ENCODE assay signal across 15 cellular contexts in the genomic region with DNA sequence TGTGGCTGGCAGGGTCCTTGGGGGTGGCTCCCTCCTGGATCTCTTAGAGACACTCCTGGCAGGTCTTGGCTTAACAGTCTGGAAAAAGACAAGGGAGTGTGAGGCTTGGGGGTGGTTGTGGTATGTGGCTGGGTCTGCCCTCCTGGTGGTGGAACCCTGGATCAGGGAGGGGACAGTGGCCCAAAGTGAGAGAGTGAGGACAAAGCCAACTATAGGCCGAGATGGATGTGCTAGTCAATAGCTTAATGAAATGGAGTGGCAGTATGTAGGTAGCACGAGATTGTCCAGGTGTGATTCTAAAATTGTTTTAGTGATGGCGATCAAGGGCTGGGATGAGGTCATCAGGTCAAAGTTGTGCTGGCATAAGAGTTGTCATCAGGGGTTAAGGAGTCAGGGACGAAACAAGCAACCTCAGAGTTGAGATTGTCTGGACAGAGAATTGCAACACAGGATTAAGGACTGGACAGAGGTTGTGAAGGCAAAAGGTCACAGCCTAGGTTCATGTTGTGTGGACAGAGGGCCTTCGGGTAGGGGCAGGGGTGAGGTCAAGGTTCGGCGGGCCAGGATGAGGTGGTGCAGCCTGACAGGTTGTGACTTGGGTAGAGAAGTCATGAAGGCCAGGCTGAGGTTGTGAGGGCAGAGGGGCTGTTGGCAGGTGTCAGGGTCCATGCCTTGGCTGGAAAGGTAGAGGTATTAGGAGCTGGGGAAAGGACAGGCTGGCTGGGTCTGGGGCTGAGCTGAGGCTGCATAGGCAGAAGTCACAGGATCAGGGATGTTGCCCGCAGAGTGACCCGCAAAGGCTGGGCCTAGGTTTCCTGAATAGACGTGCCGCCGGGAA. TPM values are rescaled to one million over a fixed set of nuclear protein-coding genes. Genes with fewer than 3 reads are reported as not detected.
A peak's percentile ranks its signal among the peaks of the same experiment; 100 is the strongest.
DNase-seq lines count a peak whose midpoint lies in the region; ATAC-seq, FAIRE-seq and TF ChIP-seq lines count a peak whose summit lies in the region.
"Had no signal": no experiment of that assay in that cellular context is flagged by ENCODE, and none has a peak within 500 bp of the region (broad histone marks: within the 10 kb centered on the region; RNA-seq: fewer than 3 reads in every experiment).

No MANE protein-coding gene starts in this region.

- peaks cover 0 to 4% of the 10 kb centered on the region in 2 experiments for H3K27me3 ChIP-seq in endothelial cell of umbilical vein (ENCODE audit: control insufficient read depth in 2 of 2, insufficient read depth in 2 of 2, low read length in 2 of 2)

- no peak overlapping the region for H3K27ac ChIP-seq in endothelial cell of umbilical vein (ENCODE audit: insufficient read depth, low read depth, low read length)
- H3K27ac ChIP-seq: HL-60 had no signal

- H3K27ac Mint-ChIP-seq in activated CD8-positive, alpha-beta memory T cell treated with anti-CD3 and anti-CD28 coated beads, Interleukin-2, amount 10 ng/mL, durations not matched to agents 7 days and 5 days, result no peak overlapping the region
- H3K27ac Mint-ChIP-seq in T-helper 17 cell (peak overlapping the region; percentile 94), osteocyte (ENCODE audit: unreplicated experiment) (no peak overlapping the region)
- peak overlapping the region; percentile 31 for H3K27ac Mint-ChIP-seq in stimulated activated naive B cell treated with anti-CD40 and anti-IgM and Interleukin-4, amounts not matched to agents 10 μg/mL and 1 μg/mL and 100 μg/mL, for 72 hours
- H3K27ac Mint-ChIP-seq: nephron had no signal

- H2AFZ ChIP-seq in endothelial cell of umbilical vein (ENCODE audit: low read depth, low read length), result peak overlapping the region; percentile 85

- dilution Hi-C loops in endothelial cell of umbilical vein (cut with MboI; ENCODE audit: extremely low pct_ligation_motif_present, low sequenced_read_pairs), result no loop called here

- H3K9me3 Mint-ChIP-seq in activated CD8-positive, alpha-beta memory T cell treated with anti-CD3 and anti-CD28 coated beads, Interleukin-2, amount 10 ng/mL, durations not matched to agents 7 days and 5 days (ENCODE audit: low read depth), result no peaks in the 10 kb centered on the region
- no peaks in the 10 kb centered on the region for H3K9me3 Mint-ChIP-seq in stimulated activated naive B cell treated with anti-CD40 and anti-IgM and Interleukin-4, amounts not matched to agents 10 μg/mL and 1 μg/mL and 100 μg/mL, for 72 hours
- peaks cover 4% of the 10 kb centered on the region for H3K9me3 Mint-ChIP-seq in osteocyte (ENCODE audit: unreplicated experiment)

- no peaks in the 10 kb centered on the region for H3K9me1 ChIP-seq in endothelial cell of umbilical vein (replicated peaks; ENCODE audit: control insufficient read depth, extremely low read depth, insufficient read depth, low read length)

- no peaks in the 10 kb centered on the region for H3K9me3 ChIP-seq in T-helper 17 cell (ENCODE audit: control insufficient read depth, low read length, poor library complexity, severe bottlenecking)
- H3K9me3 ChIP-seq in endothelial cell of umbilical vein (replicated peaks; ENCODE audit: control insufficient read depth, insufficient read depth, low read length), result no peaks in the 10 kb centered on the region

- no peaks in the 10 kb centered on the region for H4K20me1 ChIP-seq in endothelial cell of umbilical vein (replicated peaks; ENCODE audit: control insufficient read depth, extremely low read depth, insufficient read depth, low read length)

- ATAC-seq in activated CD8-positive, alpha-beta memory T cell treated with anti-CD3 and anti-CD28 coated beads, Interleukin-2, amount 10 ng/mL, durations not matched to agents 7 days and 5 days, result no peak
- ATAC-seq in T-helper 17 cell (no peak), GM18873 (IDR thresholded peaks at IDR 0.05; ENCODE audit: low FRiP score, unreplicated experiment) (no peak)
- no peak for ATAC-seq in stimulated activated naive B cell treated with anti-CD40 and anti-IgM and Interleukin-4, amounts not matched to agents 10 μg/mL and 1 μg/mL and 100 μg/mL, for 72 hours (replicated peaks)

- intact Hi-C loops in endothelial cell of umbilical vein (cut with micrococcal nuclease), result loop anchor here (5.0 kb wide), 1 partner anchor 88 kb away; no protein-coding TSS in a partner anchor

- FAIRE-seq in endothelial cell of umbilical vein (lab: Jason Lieb, UNC), result no peak

- no peak for DNase-seq in activated CD8-positive, alpha-beta memory T cell treated with anti-CD3 and anti-CD28 coated beads, Interleukin-2, amount 10 ng/mL, durations not matched to agents 7 days and 5 days
- no peak for DNase-seq in activated CD8-positive, alpha-beta memory T cell treated with anti-CD3 and anti-CD28 coated beads, Interleukin-2, amount 50 U/mL, for 48 hours
- DNase-seq in T-helper 17 cell (no peak), endothelial cell of umbilical vein (ENCODE audit: low read depth, low spot score) (peak; percentile 49), osteocyte (ENCODE audit: extremely low spot score, unreplicated experiment) (no peak), putamen (ENCODE audit: low spot score) (no peak)
- DNase-seq in stimulated activated naive B cell treated with anti-CD40 and anti-IgM and Interleukin-4, amounts not matched to agents 10 μg/mL and 1 μg/mL and 100 μg/mL, for 72 hours, result no peak
- DNase-seq: NCI-H1092, NCI-H524 treated with DMSO at 0.1 percent for 48 hours, SIG-M5 had no signal

- TF ChIP-seq CTCF in endothelial cell of umbilical vein (IDR thresholded peaks at IDR 0.05; ENCODE audit: extremely low read depth in 1 of 2, insufficient read depth in 1 of 2, low read depth in 1 of 2, low read length in 2 of 2) (no peak), osteocyte (IDR thresholded peaks at IDR 0.05) (no peak)

- H3K79me2 ChIP-seq in endothelial cell of umbilical vein (ENCODE audit: control insufficient read depth, insufficient read depth, low read length), result no peaks in the 10 kb centered on the region

- H3K9ac ChIP-seq in endothelial cell of umbilical vein (replicated peaks; ENCODE audit: extremely low read depth, insufficient read depth, low read length), result no peak overlapping the region

- POLR2A ChIA-PET in endothelial cell of umbilical vein (lab: Charles Lee), result no interaction called here

- peaks cover 34% of the 10 kb centered on the region for H3K4me1 ChIP-seq in endothelial cell of umbilical vein (ENCODE audit: control insufficient read depth, extremely low read depth, insufficient read depth, low read length)

- BruUV-seq in endothelial cell of umbilical vein (replicated peaks; lab: Mats Ljungman, UMichigan), result no TSS peak

- H3K4me2 ChIP-seq in endothelial cell of umbilical vein (ENCODE audit: insufficient read depth, low read length), result no peak overlapping the region

- H3K4me3 ChIP-seq in endothelial cell of umbilical vein (replicated peaks in 1 of 3; ENCODE audit: insufficient read depth in 1 of 3, low read depth in 1 of 3, low read length in 3 of 3), result no peak overlapping the region

- no peak for TF ChIP-seq POLR2A in endothelial cell of umbilical vein (IDR thresholded peaks at IDR 0.05; ENCODE audit: low read depth, low read length)

- H3K36me3 Mint-ChIP-seq in activated CD8-positive, alpha-beta memory T cell treated with anti-CD3 and anti-CD28 coated beads, Interleukin-2, amount 10 ng/mL, durations not matched to agents 7 days and 5 days, result no peaks in the 10 kb centered on the region
- H3K36me3 Mint-ChIP-seq in T-helper 17 cell (ENCODE audit: low read depth) (no peaks in the 10 kb centered on the region), osteocyte (ENCODE audit: unreplicated experiment) (no peaks in the 10 kb centered on the region)
- H3K36me3 Mint-ChIP-seq in stimulated activated naive B cell treated with anti-CD40 and anti-IgM and Interleukin-4, amounts not matched to agents 10 μg/mL and 1 μg/mL and 100 μg/mL, for 72 hours, result peaks cover 0 to 14% of the 10 kb centered on the region in 2 donors

- H3K27me3 Mint-ChIP-seq in activated CD8-positive, alpha-beta memory T cell treated with anti-CD3 and anti-CD28 coated beads, Interleukin-2, amount 10 ng/mL, durations not matched to agents 7 days and 5 days, result peaks cover 6% of the 10 kb centered on the region
- H3K27me3 Mint-ChIP-seq in T-helper 17 cell, result no peaks in the 10 kb centered on the region
- H3K27me3 Mint-ChIP-seq in stimulated activated naive B cell treated with anti-CD40 and anti-IgM and Interleukin-4, amounts not matched to agents 10 μg/mL and 1 μg/mL and 100 μg/mL, for 72 hours, result peaks cover 28 to 35% of the 10 kb centered on the region in 2 donors
- peaks cover 19% of the 10 kb centered on the region for H3K27me3 Mint-ChIP-seq in osteocyte (ENCODE audit: unreplicated experiment)

- no peaks in the 10 kb centered on the region for H3K36me3 ChIP-seq in endothelial cell of umbilical vein (ENCODE audit: control insufficient read depth in 2 of 2, extremely low read depth in 1 of 2, insufficient read depth in 2 of 2, low read length in 2 of 2)

- peaks cover 54% of the 10 kb centered on the region for H3K4me1 Mint-ChIP-seq in activated CD8-positive, alpha-beta memory T cell treated with anti-CD3 and anti-CD28 coated beads, Interleukin-2, amount 10 ng/mL, durations not matched to agents 7 days and 5 days
- H3K4me1 Mint-ChIP-seq in T-helper 17 cell (peaks cover 52% of the 10 kb centered on the region), osteocyte (ENCODE audit: unreplicated experiment) (no peaks in the 10 kb centered on the region)
- H3K4me1 Mint-ChIP-seq in stimulated activated naive B cell treated with anti-CD40 and anti-IgM and Interleukin-4, amounts not matched to agents 10 μg/mL and 1 μg/mL and 100 μg/mL, for 72 hours, result peaks cover 36 to 44% of the 10 kb centered on the region in 2 donors

- peak overlapping the region; percentile 70 for H3K4me3 Mint-ChIP-seq in activated CD8-positive, alpha-beta memory T cell treated with anti-CD3 and anti-CD28 coated beads, Interleukin-2, amount 10 ng/mL, durations not matched to agents 7 days and 5 days
- peak overlapping the region; percentile 89 for H3K4me3 Mint-ChIP-seq in T-helper 17 cell
- peak overlapping the region; percentile 78 to 86 for H3K4me3 Mint-ChIP-seq in stimulated activated naive B cell treated with anti-CD40 and anti-IgM and Interleukin-4, amounts not matched to agents 10 μg/mL and 1 μg/mL and 100 μg/mL, for 72 hours
- no peak overlapping the region for H3K4me3 Mint-ChIP-seq in osteocyte (ENCODE audit: unreplicated experiment)
- H3K4me3 Mint-ChIP-seq: nephron had no signal

- CTCF ChIA-PET in activated CD8-positive, alpha-beta memory T cell treated with anti-CD3 and anti-CD28 coated beads, Interleukin-2, amount 10 ng/mL, durations not matched to agents 7 days and 5 days (lab: Charles Lee), result interaction anchor here (0.7 to 8.4 kb wide), 8 partner anchors 7 to 87 kb away, joined by 3 to 68 read pairs (median 5); partner anchors contain the start of genes AKAP8L and PGLYRP2
- CTCF ChIA-PET in endothelial cell of umbilical vein (lab: Charles Lee), result interaction anchor here (1.1 to 4.2 kb wide), 3 partner anchors 14 to 87 kb away, joined by 4 to 29 read pairs (median 10); no protein-coding TSS in a partner anchor

RNA-seq across cellular contexts. Expression of gene RASAL3, which starts 4.5 kb away (rescaled TPM):
- 100 to 1,000 TPM; 166 to 172 TPM for total RNA-seq in activated CD8-positive, alpha-beta memory T cell treated with anti-CD3 and anti-CD28 coated beads, Interleukin-2, amount 10 ng/mL, durations not matched to agents 7 days and 5 days
- total RNA-seq in T-helper 17 cell, result 100 to 1,000 TPM; 103 to 121 TPM
- 4.1 and 4.3 TPM in 2 replicates for total RNA-seq in endothelial cell of umbilical vein
- polyA plus RNA-seq in endothelial cell of umbilical vein, result 5.7 and 7.0 TPM in 2 replicates
- 2.7 and 3.1 TPM in 2 replicates for polyA plus RNA-seq in endothelial cell of umbilical vein (2011; cell fraction: cytosol; rRNA removed)
- polyA plus RNA-seq in endothelial cell of umbilical vein (2011; cell fraction: nucleus; rRNA removed), result 10.8 and 12.5 TPM in 2 replicates
- polyA plus RNA-seq in endothelial cell of umbilical vein (2012), result 6.6 and 16.4 TPM in 2 replicates
- polyA minus RNA-seq in endothelial cell of umbilical vein, result 2.8 and 6.9 TPM in 2 replicates
- not detected for polyA minus RNA-seq in endothelial cell of umbilical vein (2011; cell fraction: cytosol; rRNA and poly(A)+ RNA removed)
- 1.6 and 4.4 TPM in 2 replicates for polyA minus RNA-seq in endothelial cell of umbilical vein (2011; cell fraction: nucleus; rRNA and poly(A)+ RNA removed)
- total RNA-seq in osteocyte, result not detected in 2 replicates
- total RNA-seq: Daoy, fibroblast of lung had no signal
- polyA plus RNA-seq: fibroblast of lung had no signal

RNA-seq across cellular contexts. Expression of gene PGLYRP2, which starts 10.4 kb away (rescaled TPM):
- under 1 TPM; 0.09 to 0.12 TPM for total RNA-seq in activated CD8-positive, alpha-beta memory T cell treated with anti-CD3 and anti-CD28 coated beads, Interleukin-2, amount 10 ng/mL, durations not matched to agents 7 days and 5 days
- total RNA-seq in T-helper 17 cell, result not detected
- 0.18 TPM in 1 of 2 replicates, not detected in the other for total RNA-seq in endothelial cell of umbilical vein
- polyA plus RNA-seq in endothelial cell of umbilical vein, result 0.03 and 0.19 TPM in 2 replicates
- polyA plus RNA-seq in endothelial cell of umbilical vein (2011; cell fraction: cytosol; rRNA removed), result 0.04 and 0.08 TPM in 2 replicates
- polyA plus RNA-seq in endothelial cell of umbilical vein (2011; cell fraction: nucleus; rRNA removed), result 0.07 TPM in 1 of 2 replicates, not detected in the other
- not detected in 2 replicates for polyA plus RNA-seq in endothelial cell of umbilical vein (2012)
- polyA minus RNA-seq in endothelial cell of umbilical vein, result 0.41 TPM in 1 of 2 replicates, not detected in the other
- not detected for polyA minus RNA-seq in endothelial cell of umbilical vein (2011; cell fraction: cytosol; rRNA and poly(A)+ RNA removed)
- polyA minus RNA-seq in endothelial cell of umbilical vein (2011; cell fraction: nucleus; rRNA and poly(A)+ RNA removed), result 0.14 TPM in 1 of 2 replicates, not detected in the other
- not detected in 2 replicates for total RNA-seq in osteocyte
- total RNA-seq: fibroblast of lung had no signal
- polyA plus RNA-seq: fibroblast of lung had no signal

RNA-seq across cellular contexts. Expression of gene WIZ, which starts 19.1 kb away (rescaled TPM):
- 10 to 100 TPM; 29.9 to 30.8 TPM for total RNA-seq in activated CD8-positive, alpha-beta memory T cell treated with anti-CD3 and anti-CD28 coated beads, Interleukin-2, amount 10 ng/mL, durations not matched to agents 7 days and 5 days
- total RNA-seq in T-helper 17 cell (10 to 100 TPM; 17.1 to 19.2 TPM), endothelial cell of umbilical vein (47.2 and 50.8 TPM in 2 replicates), osteocyte (52.4 and 55.0 TPM in 2 replicates)
- 21.0 and 25.7 TPM in 2 replicates for polyA plus RNA-seq in endothelial cell of umbilical vein
- polyA plus RNA-seq in endothelial cell of umbilical vein (2011; cell fraction: cytosol; rRNA removed), result 18.1 and 24.8 TPM in 2 replicates
- polyA plus RNA-seq in endothelial cell of umbilical vein (2011; cell fraction: nucleus; rRNA removed), result 33.8 and 36.8 TPM in 2 replicates
- 28.1 and 32.1 TPM in 2 replicates for polyA plus RNA-seq in endothelial cell of umbilical vein (2012)
- polyA minus RNA-seq in endothelial cell of umbilical vein, result 8.5 and 10.2 TPM in 2 replicates
- polyA minus RNA-seq in endothelial cell of umbilical vein (2011; cell fraction: cytosol; rRNA and poly(A)+ RNA removed), result 12.4 TPM
- 12.1 and 23.6 TPM in 2 replicates for polyA minus RNA-seq in endothelial cell of umbilical vein (2011; cell fraction: nucleus; rRNA and poly(A)+ RNA removed)

RNA-seq across cellular contexts. Expression of gene CYP4F22, which starts 39.4 kb away (rescaled TPM):
- 1 to 10 TPM; 1.2 to 1.9 TPM for total RNA-seq in activated CD8-positive, alpha-beta memory T cell treated with anti-CD3 and anti-CD28 coated beads, Interleukin-2, amount 10 ng/mL, durations not matched to agents 7 days and 5 days
- total RNA-seq in T-helper 17 cell (1 to 10 TPM in 1 of 2 donors, under 1 TPM in 1; 0.44 to 1.4 TPM), endothelial cell of umbilical vein (not detected in 2 replicates), osteocyte (not detected in 2 replicates)
- polyA plus RNA-seq in endothelial cell of umbilical vein, result not detected in 2 replicates
- not detected in 2 replicates for polyA plus RNA-seq in endothelial cell of umbilical vein (2011; cell fraction: cytosol; rRNA removed)
- polyA plus RNA-seq in endothelial cell of umbilical vein (2011; cell fraction: nucleus; rRNA removed), result not detected in 2 replicates
- polyA plus RNA-seq in endothelial cell of umbilical vein (2012), result not detected in 2 replicates
- polyA minus RNA-seq in endothelial cell of umbilical vein, result not detected in 2 replicates
- polyA minus RNA-seq in endothelial cell of umbilical vein (2011; cell fraction: cytosol; rRNA and poly(A)+ RNA removed), result not detected
- not detected in 2 replicates for polyA minus RNA-seq in endothelial cell of umbilical vein (2011; cell fraction: nucleus; rRNA and poly(A)+ RNA removed)
- total RNA-seq: fibroblast of lung had no signal
- polyA plus RNA-seq: fibroblast of lung had no signal

RNA-seq across cellular contexts. Expression of gene AKAP8L, which starts 50.1 kb away (rescaled TPM):
- 100 to 1,000 TPM; 105 to 116 TPM for total RNA-seq in activated CD8-positive, alpha-beta memory T cell treated with anti-CD3 and anti-CD28 coated beads, Interleukin-2, amount 10 ng/mL, durations not matched to agents 7 days and 5 days
- total RNA-seq in T-helper 17 cell, result 100 to 1,000 TPM; 116 to 123 TPM
- 95.4 and 99.6 TPM in 2 replicates for total RNA-seq in endothelial cell of umbilical vein
- polyA plus RNA-seq in endothelial cell of umbilical vein, result 63.9 and 65.1 TPM in 2 replicates
- 22.1 and 25.7 TPM in 2 replicates for polyA plus RNA-seq in endothelial cell of umbilical vein (2011; cell fraction: cytosol; rRNA removed)
- 338 and 395 TPM in 2 replicates for polyA plus RNA-seq in endothelial cell of umbilical vein (2011; cell fraction: nucleus; rRNA removed)
- 54.2 and 64.3 TPM in 2 replicates for polyA plus RNA-seq in endothelial cell of umbilical vein (2012)
- polyA minus RNA-seq in endothelial cell of umbilical vein, result 107 and 112 TPM in 2 replicates
- 31.2 TPM for polyA minus RNA-seq in endothelial cell of umbilical vein (2011; cell fraction: cytosol; rRNA and poly(A)+ RNA removed)
- 119 and 124 TPM in 2 replicates for polyA minus RNA-seq in endothelial cell of umbilical vein (2011; cell fraction: nucleus; rRNA and poly(A)+ RNA removed)
- total RNA-seq in osteocyte, result 96.2 and 104 TPM in 2 replicates

Comparison
In these comparisons a context has a peak if more than half of its experiments do, and no peak if none do; other contexts are left out.
1. H3K27ac Mint-ChIP-seq: peak in T-helper 17 cell (single experiment) and stimulated activated naive B cell treated with anti-CD40 and anti-IgM and Interleukin-4, amounts not matched to agents 10 μg/mL and 1 μg/mL and 100 μg/mL, for 72 hours (single experiment); none in activated CD8-positive, alpha-beta memory T cell treated with anti-CD3 and anti-CD28 coated beads, Interleukin-2, amount 10 ng/mL, durations not matched to agents 7 days and 5 days (single experiment) and osteocyte (single experiment).
2. RNA of gene RASAL3, which starts 4.5 kb away (total RNA-seq): 166 to 172 TPM in activated CD8-positive, alpha-beta memory T cell treated with anti-CD3 and anti-CD28 coated beads, Interleukin-2, amount 10 ng/mL, durations not matched to agents 7 days and 5 days and 103 to 121 TPM in T-helper 17 cell; 4.1 to 4.3 TPM in endothelial cell of umbilical vein and not detected in osteocyte; every median in the first group is over 10 times any median in the second.